In genomic region chr2:175476950-175477349, GRCh38 we compare ENCODE assay signal across 19 cellular contexts.
A peak's percentile ranks its signal among the peaks of the same experiment; 100 is the strongest.
DNase-seq lines count a peak whose midpoint lies in the region; ATAC-seq and TF ChIP-seq lines count a peak whose summit lies in the region.
"Had no signal": no experiment of that assay in that cellular context is flagged by ENCODE, and none has a peak within 500 bp of the region (broad histone marks: within the 10 kb centered on the region; RNA-seq: fewer than 3 reads in every experiment).

No MANE protein-coding gene starts in this region.

- CTCF ChIA-PET in PC-9 (lab: Charles Lee), result no interaction called here

- no peak overlapping the region for H2AFZ ChIP-seq in PC-9

- TF ChIP-seq POLR2A in heart left ventricle (IDR thresholded peaks at IDR 0.05), result no peak
- TF ChIP-seq POLR2A in ovary (IDR thresholded peaks at IDR 0.05), result no peak

- BruUV-seq in PC-9 (replicated peaks; lab: Mats Ljungman, UMichigan), result no TSS peak

- ATAC-seq in heart left ventricle (no peak), left lung (no peak)

- H4K20me1 ChIP-seq in PC-9 (ENCODE audit: insufficient read depth), result no peaks in the 10 kb centered on the region

- H3K27me3 ChIP-seq in heart left ventricle, result peaks cover 0 to 2% (median 0%) of the 10 kb centered on the region in 9 donors
- H3K27me3 ChIP-seq in right atrium auricular region, result no peaks in the 10 kb centered on the region
- no peaks in the 10 kb centered on the region for H3K27me3 ChIP-seq in left lung
- no peaks in the 10 kb centered on the region for H3K27me3 ChIP-seq in ovary
- peaks cover 35% of the 10 kb centered on the region for H3K27me3 ChIP-seq in PC-9 (ENCODE audit: insufficient read depth, low read depth)
- H3K27me3 ChIP-seq: SJSA1 had no signal

- H3K9me2 ChIP-seq in PC-9 (ENCODE audit: insufficient read depth), result no peaks in the 10 kb centered on the region

- no peak for TF ChIP-seq CTCF in heart left ventricle (IDR thresholded peaks at IDR 0.05)
- no peak for TF ChIP-seq CTCF in right atrium auricular region (IDR thresholded peaks at IDR 0.05)
- no peak for TF ChIP-seq CTCF in left lung (IDR thresholded peaks at IDR 0.05)
- no peak for TF ChIP-seq CTCF in ovary (IDR thresholded peaks at IDR 0.05)
- TF ChIP-seq CTCF in PC-9 (conservative IDR thresholded peaks at IDR 0.05), result no peak

- DNase-seq in heart left ventricle (peak; percentile 33 to 72 (median 52)), right atrium auricular region (ENCODE audit: low spot score) (no peak), SKM-1 (lab: John Stamatoyannopoulos, UW; ENCODE audit: unreplicated experiment) (peak; percentile 73), left lung (peak; percentile 57 to 77), ovary (no peak), NCI-H748 (lab: John Stamatoyannopoulos, UW; ENCODE audit: unreplicated experiment) (no peak), PC-9 (no peak), NCI-H2196 treated with DMSO at 0.1 percent for 48 hours (lab: John Stamatoyannopoulos, UW; ENCODE audit: unreplicated experiment) (no peak)
- DNase-seq: Caco-2, DMS53, HCEC 1CT, NCI-H1048, NCI-H146, NCI-H2081 treated with DMSO at 0.1 percent for 48 hours, NCI-H2227 treated with DMSO at 0.1 percent for 48 hours, NCI-H524 treated with DMSO at 0.1 percent for 48 hours, RPMI8226 had no signal

- POLR2A ChIA-PET in PC-9 (lab: Charles Lee; ENCODE audit: unreplicated experiment), result no interaction called here

- intact Hi-C loops in heart left ventricle (cut with DNase I), result no loop called here
- intact Hi-C loops in left lung (cut with DNase I), result no loop called here
- intact Hi-C loops in ovary (cut with DNase I), result no loop called here
- intact Hi-C loops in PC-9 (cut with micrococcal nuclease; ENCODE audit: unreplicated experiment), result no loop called here

- H3K36me3 ChIP-seq in heart left ventricle (no peaks in the 10 kb centered on the region), right atrium auricular region (no peaks in the 10 kb centered on the region), left lung (no peaks in the 10 kb centered on the region), ovary (no peaks in the 10 kb centered on the region), PC-9 (ENCODE audit: low read depth) (no peaks in the 10 kb centered on the region)
- H3K36me3 ChIP-seq: SJSA1 had no signal

- H3K4me1 ChIP-seq in heart left ventricle (peaks cover 0 to 6% (median 0%) of the 10 kb centered on the region in 12 donors), right atrium auricular region (no peaks in the 10 kb centered on the region), left lung (no peaks in the 10 kb centered on the region), ovary (ENCODE audit: insufficient read depth) (no peaks in the 10 kb centered on the region), PC-9 (replicated peaks; ENCODE audit: insufficient read depth) (no peaks in the 10 kb centered on the region)
- H3K4me1 ChIP-seq: Caco-2, SJSA1 had no signal

- no peaks in the 10 kb centered on the region for H3K9me3 ChIP-seq in heart left ventricle
- H3K9me3 ChIP-seq in right atrium auricular region, result no peaks in the 10 kb centered on the region
- no peaks in the 10 kb centered on the region for H3K9me3 ChIP-seq in left lung
- no peaks in the 10 kb centered on the region for H3K9me3 ChIP-seq in ovary
- no peaks in the 10 kb centered on the region for H3K9me3 ChIP-seq in PC-9 (ENCODE audit: insufficient read depth, low read depth)
- H3K9me3 ChIP-seq: Caco-2, SJSA1 had no signal

- no peak overlapping the region for H3K4me2 ChIP-seq in PC-9

- 62 to 75% (median 63%) methylated on average over 8 of the region's 8 CpGs for WGBS in heart left ventricle, 4 donors
- 76 to 87% (median 83%) methylated on average over 8 of the region's 8 CpGs for WGBS in ovary, 3 donors

- H3K79me2 ChIP-seq in PC-9 (ENCODE audit: low read depth), result no peaks in the 10 kb centered on the region

- H3K27ac ChIP-seq in heart left ventricle, result peak overlapping the region in 5 of 12 donors; percentile 2 to 54 (median 29)
- no peak overlapping the region for H3K27ac ChIP-seq in right atrium auricular region
- H3K27ac ChIP-seq in left lung, result peak overlapping the region in 1 of 2 donors; percentile 70
- H3K27ac ChIP-seq in ovary, result no peak overlapping the region
- no peak overlapping the region for H3K27ac ChIP-seq in PC-9
- H3K27ac ChIP-seq: C4-2B, SJSA1 had no signal

- H3F3A ChIP-seq in PC-9 (ENCODE audit: insufficient read depth, low read depth), result no peaks in the 10 kb centered on the region

- H3K4me3 ChIP-seq in heart left ventricle (no peak overlapping the region), right atrium auricular region (no peak overlapping the region), left lung (no peak overlapping the region), ovary (no peak overlapping the region), PC-9 (no peak overlapping the region)
- H3K4me3 ChIP-seq: SJSA1 had no signal

- no peak for TF ChIP-seq EP300 in ovary (IDR thresholded peaks at IDR 0.05)

Comparison
In these comparisons a context has a peak if more than half of its experiments do, and no peak if none do; other contexts are left out.
1. DNase-seq: peak in heart left ventricle (5 of 5), SKM-1 (single experiment) and left lung (2 of 2); none in right atrium auricular region (single experiment), ovary (0 of 5), NCI-H748 (single experiment), PC-9 (0 of 2) and NCI-H2196 treated with DMSO at 0.1 percent for 48 hours (single experiment).